Comparison of ENCODE assay signal across 15 cellular contexts in genomic region chr17:27519550-27519949, GRCh38.
DNase-seq lines count a peak whose midpoint lies in the region; ATAC-seq, FAIRE-seq and TF ChIP-seq lines count a peak whose summit lies in the region.
"Had no signal": no experiment of that assay in that cellular context is flagged by ENCODE, and none has a peak within 500 bp of the region (broad histone marks: within the 10 kb centered on the region; RNA-seq: fewer than 3 reads in every experiment).

No MANE protein-coding gene starts in this region.

- H3K9me3 Mint-ChIP-seq in mesothelial cell of epicardium: no peaks in the 10 kb centered on the region

- FAIRE-seq in GM18507 (lab: Jason Lieb, UNC): peak; percentile 58
- FAIRE-seq: G401.6 had no signal

- no peak for DNase-seq in GM18507 (ENCODE audit: extremely low spot score, insufficient read length, low read depth)
- peak; percentile 52 for DNase-seq in GM20000 (ENCODE audit: low spot score)
- DNase-seq in mesothelial cell of epicardium (ENCODE audit: low spot score in 2 of 2, unreplicated experiment in 2 of 2): no peak
- DNase-seq in hepatic stellate cell (ENCODE audit: low spot score): no peak
- DNase-seq in dermis blood vessel endothelial cell: no peak
- no peak for DNase-seq in HAP-1 (ENCODE audit: low spot score in 2 of 2)
- DNase-seq: head of caudate nucleus; Kasumi-1; left ventricle myocardium inferior; occipital lobe; Peyer's patch; stimulated activated CD4-positive, alpha-beta T cell treated with anti-CD3 and anti-CD28 coated beads, Interleukin-12 subunit alpha, Interleukin-12 subunit beta, amount 100 ng/mL, for 4 hours had no signal

- no peak overlapping the region for H3K4me3 ChIP-seq in HAP-1
- H3K4me3 ChIP-seq: left ventricle myocardium inferior, Peyer's patch had no signal

- H3K4me1 ChIP-seq in HAP-1: peaks cover 40% of the 10 kb centered on the region

- peak; percentile 75 for ATAC-seq in HG03432 (IDR thresholded peaks at IDR 0.05; ENCODE audit: unreplicated experiment)
- ATAC-seq in GM21576 (IDR thresholded peaks at IDR 0.05; ENCODE audit: unreplicated experiment): no peak

- in situ Hi-C loops in HAP-1 (cut with MboI; ENCODE audit: low sequenced_read_pairs): no loop called here

- H3K27me3 ChIP-seq in HAP-1 (ENCODE audit: low read depth): no peaks in the 10 kb centered on the region
- H3K27me3 ChIP-seq: Peyer's patch had no signal

- H3K9me3 ChIP-seq in HAP-1: no peaks in the 10 kb centered on the region
- H3K9me3 ChIP-seq: left ventricle myocardium inferior, Peyer's patch had no signal

- no peaks in the 10 kb centered on the region for H3K36me3 ChIP-seq in HAP-1 (replicated peaks)
- H3K36me3 ChIP-seq: left ventricle myocardium inferior, Peyer's patch had no signal

- no peaks in the 10 kb centered on the region for H3K27me3 Mint-ChIP-seq in mesothelial cell of epicardium (ENCODE audit: low read depth)

- no peak for TF ChIP-seq CTCF in GM20000 (IDR thresholded peaks at IDR 0.05; ENCODE audit: extremely low read depth, missing control alignments)
- TF ChIP-seq CTCF in mesothelial cell of epicardium (IDR thresholded peaks at IDR 0.05; ENCODE audit: unreplicated experiment): no peak

- peak overlapping the region; percentile 40 for H3K27ac Mint-ChIP-seq in mesothelial cell of epicardium

- H3K4me3 Mint-ChIP-seq in mesothelial cell of epicardium: no peak overlapping the region

- H3K4me1 Mint-ChIP-seq in mesothelial cell of epicardium: peaks cover 27% of the 10 kb centered on the region

- H3K36me3 Mint-ChIP-seq in mesothelial cell of epicardium: no peaks in the 10 kb centered on the region
